In the genomic region with DNA sequence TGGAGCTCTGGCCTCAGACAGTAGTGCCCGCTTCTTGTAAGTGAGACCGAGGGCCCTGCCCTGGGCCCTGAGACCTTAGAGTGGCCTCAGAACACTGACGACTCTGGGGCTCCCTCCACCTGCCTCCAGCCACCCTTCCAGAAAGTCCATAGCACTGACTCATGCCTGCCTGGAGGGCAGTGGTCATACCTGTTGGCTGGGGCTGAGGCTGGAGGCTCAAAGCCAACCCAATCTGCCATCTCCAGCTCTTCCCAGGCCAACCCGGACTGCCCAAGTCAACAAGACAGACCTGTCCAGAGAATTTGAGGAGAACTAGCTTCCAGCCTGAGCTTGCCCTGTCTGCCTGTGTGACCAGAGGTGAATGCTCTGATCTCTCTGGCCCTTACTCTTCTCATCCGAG, we compare ENCODE assay signal across 20 cellular contexts.
"Had no signal": no experiment of that assay in that cellular context is flagged by ENCODE, and none has a peak within 500 bp of the region (broad histone marks: within the 10 kb centered on the region; RNA-seq: fewer than 3 reads in every experiment).

No MANE protein-coding gene starts in this region.

- ATAC-seq: effector memory CD8-positive, alpha-beta T cell; gastrocnemius medialis; heart right ventricle; left colon; natural killer cell; pancreas; right cardiac atrium; stimulated activated naive CD8-positive, alpha-beta T cell treated with anti-CD3 and anti-CD28 coated beads, Interleukin-15, Interleukin-2, amounts not matched to agents 100 U/mL and 50 U/mL, for 24 hours had no signal

- H3K4me1 ChIP-seq: esophagus muscularis mucosa, gastrocnemius medialis, neural progenitor cell, pancreas, suprapubic skin, upper lobe of left lung, uterus had no signal

- H3K27ac ChIP-seq: epithelial cell of prostate, esophagus muscularis mucosa, gastrocnemius medialis, heart right ventricle, neural progenitor cell, pancreas, suprapubic skin, thyroid gland, upper lobe of left lung, uterus had no signal

- H3K9ac ChIP-seq: neural progenitor cell had no signal

- H3K27me3 ChIP-seq: esophagus muscularis mucosa, gastrocnemius medialis, neural progenitor cell, pancreas, thyroid gland, upper lobe of left lung, uterus had no signal

- H3K4me2 ChIP-seq: neural progenitor cell, smooth muscle cell had no signal

- H3K9me3 ChIP-seq: esophagus muscularis mucosa, gastrocnemius medialis, heart right ventricle, pancreas, suprapubic skin, thyroid gland, upper lobe of left lung, uterus had no signal

- H3K4me3 ChIP-seq: esophagus muscularis mucosa, gastrocnemius medialis, heart right ventricle, neural progenitor cell, pancreas, smooth muscle cell, suprapubic skin, thyroid gland, upper lobe of left lung, uterus had no signal

- FAIRE-seq: kidney, pancreas had no signal

- DNase-seq: effector memory CD8-positive, alpha-beta T cell; gastrocnemius medialis; heart right ventricle; immature natural killer cell; kidney; left colon; natural killer cell; occipital lobe; pancreas; right cardiac atrium; stimulated activated CD4-positive, alpha-beta T cell treated with anti-CD3 and anti-CD28 coated beads, Interleukin-2, amount 100 ng/mL, for 48 hours; stimulated activated naive CD8-positive, alpha-beta T cell treated with anti-CD3 and anti-CD28 coated beads, Interleukin-15, Interleukin-2, amounts not matched to agents 100 U/mL and 50 U/mL, for 24 hours; thyroid gland; upper lobe of left lung; uterus had no signal

- H2AFZ ChIP-seq: neural progenitor cell had no signal

- H3K36me3 ChIP-seq: gastrocnemius medialis, heart right ventricle, neural progenitor cell, pancreas, suprapubic skin, thyroid gland, uterus had no signal
